ENCODE assay signal across 16 cellular contexts in the genomic region with DNA sequence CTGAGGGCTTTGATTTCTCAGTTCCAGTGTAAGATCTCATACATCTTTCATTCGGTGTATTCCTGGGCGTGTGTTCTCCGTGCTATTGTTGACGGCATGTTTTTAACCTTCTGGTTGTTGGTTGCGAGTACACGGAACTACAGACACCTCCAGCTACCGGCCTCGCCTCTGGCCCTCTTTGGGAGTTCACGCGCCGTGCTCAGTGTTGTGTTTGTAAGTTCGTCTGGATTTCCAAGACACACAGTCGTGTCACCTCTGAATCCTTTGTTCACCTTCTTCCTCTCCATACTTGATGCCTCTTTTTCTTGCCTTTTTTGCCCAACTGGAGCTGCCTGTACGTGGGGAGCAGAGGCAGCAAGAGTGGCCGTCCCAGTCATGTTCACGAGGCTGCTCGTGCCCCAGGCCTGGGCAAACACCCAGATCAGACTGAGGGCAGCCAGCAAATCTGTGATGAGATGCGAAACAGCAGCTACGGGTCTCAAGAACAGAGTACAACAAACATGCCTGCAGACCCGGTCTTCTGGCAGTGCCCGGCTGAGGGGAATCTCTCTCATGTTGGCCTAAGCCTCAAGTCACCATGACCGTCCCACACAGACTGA.
DNase-seq lines count a peak whose midpoint lies in the region; ATAC-seq, FAIRE-seq and TF ChIP-seq lines count a peak whose summit lies in the region.
"Had no signal": no experiment of that assay in that cellular context is flagged by ENCODE, and none has a peak within 500 bp of the region (broad histone marks: within the 10 kb centered on the region; RNA-seq: fewer than 3 reads in every experiment).

No MANE protein-coding gene starts in this region.

- intact Hi-C loops in Right ventricle myocardium inferior (cut with DNase I) (no loop called here), left cardiac atrium (cut with DNase I) (no loop called here), heart right ventricle (cut with DNase I) (no loop called here), sciatic nerve (cut with DNase I) (no loop called here)

- H3K9ac ChIP-seq in MM.1S (ENCODE audit: low read length): no peak overlapping the region
- H3K9ac ChIP-seq: BLaER1 had no signal

- H3K9me3 ChIP-seq in heart right ventricle (no peaks in the 10 kb centered on the region), MM.1S (replicated peaks; ENCODE audit: insufficient read depth, low read length) (no peaks in the 10 kb centered on the region)
- H3K9me3 ChIP-seq: BLaER1, HAP-1 had no signal

- no peaks in the 10 kb centered on the region for H3K4me1 ChIP-seq in heart right ventricle
- no peaks in the 10 kb centered on the region for H3K4me1 ChIP-seq in MM.1S (ENCODE audit: low read length)
- H3K4me1 ChIP-seq: BLaER1 had no signal

- H3K9me2 ChIP-seq in MM.1S (replicated peaks; ENCODE audit: insufficient read depth, low read length): no peaks in the 10 kb centered on the region

- H3K4me1 Mint-ChIP-seq in effector memory CD8-positive, alpha-beta T cell (ENCODE audit: low read depth in 2 of 2): peaks cover 3 to 7% of the 10 kb centered on the region in 2 donors

- no peak overlapping the region for H3K4me2 ChIP-seq in MM.1S (ENCODE audit: low read depth, low read length)
- H3K4me2 ChIP-seq: BLaER1 had no signal

- peaks cover 5 to 10% of the 10 kb centered on the region in 2 donors for H3K27me3 Mint-ChIP-seq in effector memory CD8-positive, alpha-beta T cell

- ATAC-seq in Right ventricle myocardium inferior (peak; percentile 60), left cardiac atrium (no peak), heart right ventricle (peak in 6 of 8 donors; percentile 35 to 67 (median 50)), sciatic nerve (no peak)
- ATAC-seq in effector memory CD8-positive, alpha-beta T cell (replicated peaks): no peak
- ATAC-seq in activated CD4-positive, CD25-positive, alpha-beta regulatory T cell treated with anti-CD3 and anti-CD28 coated beads, Interleukin-2, amount 50 U/mL, for 24 hours: no peak

- H3K4me3 ChIP-seq in heart right ventricle (no peak overlapping the region), MM.1S (ENCODE audit: low read length) (no peak overlapping the region)
- H3K4me3 ChIP-seq: BLaER1, HAP-1 had no signal

- DNase-seq in Right ventricle myocardium inferior (ENCODE audit: missing footprints) (no peak), left cardiac atrium (no peak), HTR-8/SVneo (ENCODE audit: insufficient read length, low spot score) (no peak), heart right ventricle (no peak), sciatic nerve (ENCODE audit: low spot score) (peak; percentile 42), MM.1S (no peak)
- no peak for DNase-seq in effector memory CD8-positive, alpha-beta T cell
- DNase-seq: 8988T, AML-193, DMS53, GF-D8 had no signal

- H3K79me2 ChIP-seq in MM.1S (ENCODE audit: low read length): no peaks in the 10 kb centered on the region

- no peak overlapping the region for H3K27ac ChIP-seq in heart right ventricle
- H3K27ac ChIP-seq in MM.1S (ENCODE audit: low read length): no peak overlapping the region; the same call in 1 of the 2 replicates
- H3K27ac ChIP-seq: BLaER1 had no signal

- H3K27me3 ChIP-seq in heart right ventricle: no peaks in the 10 kb centered on the region
- no peaks in the 10 kb centered on the region for H3K27me3 ChIP-seq in MM.1S (replicated peaks; ENCODE audit: insufficient read depth, low read length)
- H3K27me3 ChIP-seq: BLaER1 had no signal

- no peaks in the 10 kb centered on the region for H3F3A ChIP-seq in MM.1S (ENCODE audit: insufficient read depth, low read length)

- H3K4me3 Mint-ChIP-seq in effector memory CD8-positive, alpha-beta T cell: no peak overlapping the region

- FAIRE-seq in HTR-8/SVneo (lab: Jason Lieb, UNC): peak; percentile 82
- FAIRE-seq: GM19239, H1 had no signal

- WGBS in heart right ventricle, 2 donors: 85 to 89% methylated on average over 22 of the region's 22 CpGs

- H2AFZ ChIP-seq in MM.1S (ENCODE audit: low read length): no peak overlapping the region

- no peaks in the 10 kb centered on the region for H3K9me3 Mint-ChIP-seq in effector memory CD8-positive, alpha-beta T cell

- H4K20me1 ChIP-seq in MM.1S (ENCODE audit: insufficient read depth, low read length): no peaks in the 10 kb centered on the region

- H3K36me3 Mint-ChIP-seq in effector memory CD8-positive, alpha-beta T cell (ENCODE audit: insufficient read depth): peaks cover 16% of the 10 kb centered on the region

- H3K36me3 ChIP-seq in heart right ventricle (peaks cover 0 to 54% (median 17%) of the 10 kb centered on the region in 9 donors), MM.1S (replicated peaks; ENCODE audit: insufficient read depth, low read length) (peaks cover 4% of the 10 kb centered on the region; the same call in 1 of the 2 replicates)

- TF ChIP-seq CTCF in heart right ventricle (IDR thresholded peaks at IDR 0.05) (no peak), MM.1S (IDR thresholded peaks at IDR 0.05; ENCODE audit: low read length) (no peak)

- no peak overlapping the region for H3K27ac Mint-ChIP-seq in effector memory CD8-positive, alpha-beta T cell

Comparison
In these comparisons a context has a peak if more than half of its experiments do, and no peak if none do; other contexts are left out.
1. ATAC-seq: peak in Right ventricle myocardium inferior (single experiment) and heart right ventricle (6 of 8); none in left cardiac atrium (0 of 2), sciatic nerve (single experiment), effector memory CD8-positive, alpha-beta T cell (single experiment) and activated CD4-positive, CD25-positive, alpha-beta regulatory T cell treated with anti-CD3 and anti-CD28 coated beads, Interleukin-2, amount 50 U/mL, for 24 hours (0 of 2).